Comparison of ENCODE assay signal across 15 cellular contexts in genomic region chr4:3786196-3786869, GRCh38. TPM values are rescaled to one million over a fixed set of nuclear protein-coding genes. Genes with fewer than 3 reads are reported as not detected.
DNase-seq lines count a peak whose midpoint lies in the region; ATAC-seq, FAIRE-seq and TF ChIP-seq lines count a peak whose summit lies in the region.
"Had no signal": no experiment of that assay in that cellular context is flagged by ENCODE, and none has a peak within 500 bp of the region (broad histone marks: within the 10 kb centered on the region; RNA-seq: fewer than 3 reads in every experiment).

No MANE protein-coding gene starts in this region.

- no TSS peak for BruUV-seq in HepG2 (replicated peaks; lab: Mats Ljungman, UMichigan)

- H2AFZ ChIP-seq in HepG2 (ENCODE audit: low read length), result no peak overlapping the region

- no peak overlapping the region for H4K5ac ChIP-seq in mesendoderm (ENCODE audit: low read length)

- H3K27me3 ChIP-seq in HepG2 (ENCODE audit: control insufficient read depth in 1 of 2, insufficient read depth in 2 of 2, low read length in 2 of 2) (peaks cover 6 to 11% of the 10 kb centered on the region in 2 experiments; a peak in 3 of 5 replicates), mesendoderm (ENCODE audit: insufficient read depth, low read length, poor library complexity) (no peaks in the 10 kb centered on the region)
- H3K27me3 ChIP-seq in CD4-positive, alpha-beta T cell (ENCODE audit: control insufficient read depth, insufficient read depth, low read length), result no peaks in the 10 kb centered on the region
- H3K27me3 ChIP-seq: ovary had no signal

- H3K4me1 ChIP-seq in HepG2 (ENCODE audit: insufficient read depth, low read length) (peaks cover 73% of the 10 kb centered on the region), mesendoderm (ENCODE audit: control insufficient read depth, low read depth, low read length) (no peaks in the 10 kb centered on the region)

- H3K4me2 ChIP-seq in HepG2 (ENCODE audit: low read depth, low read length), result no peak overlapping the region
- no peak overlapping the region for H3K4me2 ChIP-seq in mesendoderm (ENCODE audit: low read length)

- H3K9ac ChIP-seq in HepG2 (ENCODE audit: insufficient read depth, low read depth, low read length) (no peak overlapping the region), mesendoderm (ENCODE audit: low read length) (no peak overlapping the region)

- H3K4me3 ChIP-seq in HepG2 (replicated peaks in 1 of 3; ENCODE audit: insufficient read depth in 1 of 3, low read depth in 2 of 3, low read length in 3 of 3) (no peak overlapping the region), mesendoderm (ENCODE audit: low read length) (no peak overlapping the region)
- H3K4me3 ChIP-seq: esophagus muscularis mucosa, GM12878, ovary had no signal

- no peaks in the 10 kb centered on the region for H3K79me2 ChIP-seq in HepG2 (ENCODE audit: insufficient read depth, low read length)
- H3K79me2 ChIP-seq in mesendoderm (ENCODE audit: control insufficient read depth, insufficient read depth, low read length), result no peaks in the 10 kb centered on the region

- ATAC-seq in HepG2, result peak; percentile 35
- ATAC-seq in CD4-positive, alpha-beta T cell (ENCODE audit: poor library complexity), result no peak
- ATAC-seq: GM12878 had no signal

- H3K23ac ChIP-seq in mesendoderm (ENCODE audit: low read length), result no peak overlapping the region

- no peak overlapping the region for H2BK120ac ChIP-seq in mesendoderm (ENCODE audit: low read depth, low read length)

- in situ Hi-C loops in HepG2 (cut with HindIII; ENCODE audit: extremely low pct_ligation_motif_present, low pct_unique_long_range_greater_than_20kb), result loop anchor here (5.0 kb wide), 1 partner anchor 86 kb away; no protein-coding TSS in a partner anchor

- no peaks in the 10 kb centered on the region for H3K9me3 Mint-ChIP-seq in CD4-positive, alpha-beta T cell
- no peaks in the 10 kb centered on the region for H3K9me3 Mint-ChIP-seq in nephron progenitor cell

- H3K36me3 ChIP-seq in HepG2 (replicated peaks in 1 of 2; ENCODE audit: control insufficient read depth in 1 of 2, insufficient read depth in 2 of 2, low read length in 2 of 2) (no peaks in the 10 kb centered on the region), mesendoderm (ENCODE audit: control insufficient read depth, insufficient read depth, low read length) (no peaks in the 10 kb centered on the region)
- H3K36me3 ChIP-seq: esophagus muscularis mucosa, ovary had no signal

- H3K4me1 Mint-ChIP-seq in CD4-positive, alpha-beta T cell (ENCODE audit: low read depth), result no peaks in the 10 kb centered on the region
- peaks cover 13% of the 10 kb centered on the region for H3K4me1 Mint-ChIP-seq in nephron progenitor cell

- CTCF ChIA-PET in HepG2 (lab: Yijun Ruan, JAX; ENCODE audit: low intra/inter-chr PET ratio, low total read pairs), result no interaction called here
- CTCF ChIA-PET in CD4-positive, alpha-beta T cell (lab: Charles Lee), result no interaction called here

- no peak overlapping the region for H3K27ac ChIP-seq in HepG2 (ENCODE audit: extremely low read length, insufficient read depth, low read length)
- H3K27ac ChIP-seq in CD4-positive, alpha-beta T cell (ENCODE audit: low read depth, low read length), result no peak overlapping the region
- no peak overlapping the region for H3K27ac ChIP-seq in mesendoderm (ENCODE audit: low read depth, low read length)
- H3K27ac ChIP-seq: C4-2B, esophagus muscularis mucosa, ovary had no signal

- peak; percentile 54 for TF ChIP-seq RAD21 in HepG2 (CRISPR knock-in tag; IDR thresholded peaks at IDR 0.05)

- no peak overlapping the region for H2BK15ac ChIP-seq in mesendoderm (replicated peaks; ENCODE audit: low read depth)

- H3K56ac ChIP-seq in mesendoderm (ENCODE audit: low read length), result no peak overlapping the region

- H2BK5ac ChIP-seq in mesendoderm (ENCODE audit: low read length), result no peak overlapping the region

- H3K79me1 ChIP-seq in mesendoderm (ENCODE audit: low read length), result no peaks in the 10 kb centered on the region

- POLR2A ChIA-PET in HepG2 (lab: Yijun Ruan, JAX), result interaction anchor here (1.2 to 8.2 kb wide), 6 partner anchors 17 to 94 kb away, joined by 3 to 88 read pairs (median 18); partner anchors contain the start of gene ADRA2C
- POLR2A ChIA-PET in CD4-positive, alpha-beta T cell (lab: Charles Lee), result no interaction called here

- H4K8ac ChIP-seq in mesendoderm (ENCODE audit: low read depth, low read length), result no peak overlapping the region

- H4K20me1 ChIP-seq in HepG2 (ENCODE audit: insufficient read depth, low read length), result no peaks in the 10 kb centered on the region

- peak in 1 of 2 experiments; percentile 28; a peak in 1 of 4 replicates for TF ChIP-seq EP300 in HepG2 (IDR thresholded peaks at IDR 0.05; ENCODE audit: low read depth in 2 of 2, low read length in 2 of 2)
- TF ChIP-seq EP300 in HepG2 (CRISPR knock-in tag; IDR thresholded peaks at IDR 0.05; ENCODE audit: borderline replicate concordance), result no peak

- TF ChIP-seq POLR2A in HepG2 (IDR thresholded peaks at IDR 0.05; ENCODE audit: insufficient read depth in 1 of 2, low read depth in 2 of 2, low read length in 2 of 2), result no peak

- no peaks in the 10 kb centered on the region for H3K9me3 ChIP-seq in HepG2 (ENCODE audit: low read length)
- H3K9me3 ChIP-seq in CD4-positive, alpha-beta T cell (ENCODE audit: control insufficient read depth, low read length), result peaks cover 5% of the 10 kb centered on the region
- H3K9me3 ChIP-seq: esophagus muscularis mucosa had no signal

- no peaks in the 10 kb centered on the region for H3K36me3 Mint-ChIP-seq in CD4-positive, alpha-beta T cell (ENCODE audit: low read depth)
- no peaks in the 10 kb centered on the region for H3K36me3 Mint-ChIP-seq in nephron progenitor cell (ENCODE audit: low read depth)

- DNase-seq in A172 (ENCODE audit: low spot score) (peak; percentile 25), HT-29 (ENCODE audit: low spot score) (peak; percentile 65), anterior cingulate cortex (lab: John Stamatoyannopoulos, UW) (peak in 56 of 58 donors; percentile 17 to 85 (median 68)), HepG2 (ENCODE audit: low spot score) (peak; percentile 59), mesendoderm (no peak), nephron progenitor cell (no peak)
- no peak for DNase-seq in stimulated activated CD8-positive, alpha-beta memory T cell treated with anti-CD3 and anti-CD28 coated beads, Interleukin-4, amount 100 ng/mL, for 48 hours
- no peak for DNase-seq in CD4-positive, alpha-beta T cell
- DNase-seq: aorta, NCI-H2171 treated with DMSO at 0.1 percent for 48 hours, ovary had no signal

- H3K18ac ChIP-seq in mesendoderm (ENCODE audit: low read length), result no peak overlapping the region

- no peak overlapping the region for H2AK5ac ChIP-seq in mesendoderm (ENCODE audit: low read length)

- no peak for FAIRE-seq in HepG2 (lab: Jason Lieb, UNC)
- FAIRE-seq: GM12878, islet of Langerhans had no signal

- no peak overlapping the region for H3K4me3 Mint-ChIP-seq in CD4-positive, alpha-beta T cell
- H3K4me3 Mint-ChIP-seq in nephron progenitor cell, result no peak overlapping the region

- no peak overlapping the region for H3K27ac Mint-ChIP-seq in CD4-positive, alpha-beta T cell
- H3K27ac Mint-ChIP-seq in nephron progenitor cell, result no peak overlapping the region

- H3K4ac ChIP-seq in mesendoderm (ENCODE audit: low read depth, low read length), result no peak overlapping the region

- 70% methylated on average over 5 of the region's 13 CpGs for WGBS in HepG2 (ENCODE audit: low lambda C conversion rate)
- no CpG with 5 or more reads among the region's 13 CpGs for WGBS in mesendoderm (ENCODE audit: extremely low coverage, insufficient coverage, low lambda C conversion rate)

- H3K27me3 Mint-ChIP-seq in CD4-positive, alpha-beta T cell, result peaks cover 28% of the 10 kb centered on the region
- peaks cover 16% of the 10 kb centered on the region for H3K27me3 Mint-ChIP-seq in nephron progenitor cell (ENCODE audit: low read depth, poor library complexity)

- TF ChIP-seq CTCF in HepG2 (CRISPR knock-in tag; IDR thresholded peaks at IDR 0.05) (peak; percentile 61), nephron progenitor cell (IDR thresholded peaks at IDR 0.05) (no peak)
- no peak for TF ChIP-seq CTCF in CD4-positive, alpha-beta T cell (IDR thresholded peaks at IDR 0.05)

- intact Hi-C loops in HepG2 (cut with micrococcal nuclease; ENCODE audit: unreplicated experiment), result no loop called here
- intact Hi-C loops in CD4-positive, alpha-beta T cell (cut with DNase I, micrococcal nuclease), result no loop called here

TF ChIP-seq in HepG2, 621 proteins besides CTCF, POLR2A, EP300 and RAD21 (continues in another document):
- TF ChIP-seq ZNF768 (CRISPR knock-in tag; IDR thresholded peaks at IDR 0.05) (peak; percentile 47; the same call in 1 of the 2 replicates), MYC (CRISPR knock-in tag; IDR thresholded peaks at IDR 0.05; ENCODE audit: borderline replicate concordance) (peak; percentile 41; the same call in 1 of the 2 replicates), BCL6 (CRISPR knock-in tag; IDR thresholded peaks at IDR 0.05) (peak; percentile 16; the same call in 1 of the 2 replicates)

RNA-seq across cellular contexts. Expression of gene ADRA2C, which starts 20.1 kb away (rescaled TPM):
- 5.9 TPM in 2 replicates for total RNA-seq in A172 (2014; rRNA removed; shearing (Covaris generic))
- total RNA-seq in HT-29 (2014; rRNA removed; shearing (Covaris generic)), result 0.53 TPM in 1 of 2 replicates, not detected in the other
- total RNA-seq in HepG2 (2016; rRNA removed; fragmentation: Illumina TruSeq; extraction: Trizol), result 43.8 and 69.7 TPM in 2 replicates
- total RNA-seq in HepG2 (2016; cell fraction: cytosol; rRNA removed; fragmentation: Illumina TruSeq; extraction: Trizol; ENCODE audit: low read depth), result 39.5 and 40.6 TPM in 2 replicates
- total RNA-seq in HepG2 (2016; cell fraction: insoluble cytoplasmic fraction; rRNA removed; fragmentation: Illumina TruSeq; extraction: Trizol), result 45.3 and 69.6 TPM in 2 replicates
- total RNA-seq in HepG2 (2016; cell fraction: membrane; rRNA removed; fragmentation: Illumina TruSeq; extraction: Trizol), result 83.4 and 93.4 TPM in 2 replicates
- 32.1 and 42.6 TPM in 2 replicates for total RNA-seq in HepG2 (2016; cell fraction: nucleus; rRNA removed; fragmentation: Illumina TruSeq; extraction: Trizol)
- 15.4 and 23.1 TPM in 2 replicates for polyA plus RNA-seq in HepG2 (2011; rRNA removed)
- polyA plus RNA-seq in HepG2 (2011; cell fraction: cytosol; rRNA removed), result 20.0 and 39.6 TPM in 2 replicates
- polyA plus RNA-seq in HepG2 (2011; cell fraction: nucleus; rRNA removed), result 34.6 and 44.2 TPM in 2 replicates
- 13.5 and 14.6 TPM in 2 replicates for polyA plus RNA-seq in HepG2 (2012)
- 40.9 and 41.6 TPM in 2 replicates for polyA plus RNA-seq in HepG2 (2016; cell fraction: cytosol; fragmentation: Illumina TruSeq; extraction: Trizol; ENCODE audit: low read depth)
- 48.4 and 52.4 TPM in 2 replicates for polyA plus RNA-seq in HepG2 (2016; cell fraction: insoluble cytoplasmic fraction; fragmentation: Illumina TruSeq; extraction: Trizol; ENCODE audit: low read depth)
- polyA plus RNA-seq in HepG2 (2016; cell fraction: membrane; fragmentation: Illumina TruSeq; extraction: Trizol; ENCODE audit: low read depth), result 74.1 and 77.9 TPM in 2 replicates
- polyA plus RNA-seq in HepG2 (2016; cell fraction: nucleus; fragmentation: Illumina TruSeq; extraction: Trizol; ENCODE audit: insufficient read depth, low read depth), result 63.0 and 70.2 TPM in 2 replicates
- 0.07 and 154 TPM in 2 replicates for polyA minus RNA-seq in HepG2 (2011; rRNA and poly(A)+ RNA removed; ENCODE audit: low replicate concordance)
- polyA minus RNA-seq in HepG2 (2011; cell fraction: cytosol; rRNA and poly(A)+ RNA removed), result 31.1 and 39.3 TPM in 2 replicates
- 9.3 and 10.7 TPM in 2 replicates for polyA minus RNA-seq in HepG2 (2011; cell fraction: nucleus; rRNA and poly(A)+ RNA removed)
- not detected for total RNA-seq in CD4-positive, alpha-beta T cell
- polyA plus RNA-seq in mesendoderm (2013, experiment 1 of 2), result 10.8 TPM
- 10.5 TPM for polyA plus RNA-seq in mesendoderm (2013, experiment 2 of 2)
- polyA plus RNA-seq: GM12878 had no signal

Comparison
In these comparisons a context has a peak if more than half of its experiments do, and no peak if none do; other contexts are left out.
1. DNase-seq: peak in A172 (single experiment), HT-29 (single experiment), anterior cingulate cortex (56 of 58) and HepG2 (single experiment); none in stimulated activated CD8-positive, alpha-beta memory T cell treated with anti-CD3 and anti-CD28 coated beads, Interleukin-4, amount 100 ng/mL, for 48 hours (single experiment), CD4-positive, alpha-beta T cell (0 of 10), mesendoderm (single experiment) and nephron progenitor cell (single experiment).